In genomic region chr19:34662919-34663318, GRCh38 we compare ENCODE assay signal across 8 cellular contexts. TPM values are rescaled to one million over a fixed set of nuclear protein-coding genes. Genes with fewer than 3 reads are reported as not detected.
DNase-seq lines count a peak whose midpoint lies in the region; ATAC-seq and TF ChIP-seq lines count a peak whose summit lies in the region.

No MANE protein-coding gene starts in this region.

- no peak for ATAC-seq in GM18873 (IDR thresholded peaks at IDR 0.05; ENCODE audit: low FRiP score, unreplicated experiment)

- peak; percentile 15 for TF ChIP-seq CTCF in HL-60 (IDR thresholded peaks at IDR 0.05; ENCODE audit: insufficient read depth, low read length)

- H3K27me3 ChIP-seq in HL-60 (ENCODE audit: insufficient read depth, poor library complexity, severe bottlenecking): no peaks in the 10 kb centered on the region

- no peak overlapping the region for H3K4me3 ChIP-seq in HL-60 (replicated peaks; ENCODE audit: insufficient read depth, low read length)

- no peak overlapping the region for H3K27ac ChIP-seq in HL-60 (replicated peaks)

- DNase-seq in DMS53 treated with DMSO at 0.1 percent for 48 hours (lab: John Stamatoyannopoulos, UW; ENCODE audit: unreplicated experiment) (peak; percentile 74), HL-60 (ENCODE audit: low read depth in 1 of 2, low spot score in 1 of 2) (peak in 1 of 2 experiments; percentile 36), SHP77 (lab: John Stamatoyannopoulos, UW) (peak; percentile 50 to 63), dermis blood vessel endothelial cell (peak; percentile 66), cortex of kidney (lab: John Stamatoyannopoulos, UW) (no peak), NOMO-1 treated with DMSO at 0.1 percent for 48 hours (lab: John Stamatoyannopoulos, UW; ENCODE audit: unreplicated experiment) (no peak)
- DNase-seq in stimulated activated CD4-positive, alpha-beta T cell treated with anti-CD3 and anti-CD28 coated beads, Interleukin-12 subunit alpha, Interleukin-12 subunit beta, amount 100 ng/mL, for 48 hours (ENCODE audit: low read depth in 2 of 3, low spot score in 1 of 3): peak; percentile 13 to 14 (median 14)

RNA-seq across cellular contexts. Expression of gene SCGB2B2, which starts 14.0 kb away (rescaled TPM):
- not detected in 2 replicates for total RNA-seq in dermis blood vessel endothelial cell

RNA-seq across cellular contexts. Expression of gene ZNF302, which starts 14.6 kb away (rescaled TPM):
- 15.8 and 19.4 TPM in 2 replicates for total RNA-seq in dermis blood vessel endothelial cell

Comparison
In these comparisons a context has a peak if more than half of its experiments do, and no peak if none do; other contexts are left out.
1. DNase-seq: peak in DMS53 treated with DMSO at 0.1 percent for 48 hours (single experiment), SHP77 (2 of 2), dermis blood vessel endothelial cell (single experiment) and stimulated activated CD4-positive, alpha-beta T cell treated with anti-CD3 and anti-CD28 coated beads, Interleukin-12 subunit alpha, Interleukin-12 subunit beta, amount 100 ng/mL, for 48 hours (3 of 3); none in cortex of kidney (single experiment) and NOMO-1 treated with DMSO at 0.1 percent for 48 hours (single experiment).